In the genomic region with DNA sequence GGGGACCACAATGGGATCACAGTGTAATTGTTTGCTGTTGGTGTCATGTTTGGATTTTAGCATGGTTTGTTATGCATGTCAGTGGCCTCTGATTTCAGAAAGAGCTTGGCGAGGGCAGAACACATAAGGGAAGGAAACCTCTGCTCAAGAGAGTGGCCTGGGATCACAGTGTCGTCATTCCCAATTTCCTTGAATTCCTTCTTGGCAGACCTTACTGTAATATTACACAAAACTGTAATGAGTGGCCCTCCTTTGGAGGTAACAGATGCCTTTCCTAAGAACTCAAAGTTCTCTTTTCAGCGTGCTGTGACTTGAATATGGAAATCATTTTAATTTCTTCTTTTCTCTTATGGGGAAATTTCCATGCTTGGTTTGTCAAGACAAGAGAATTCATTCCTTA, we compare ENCODE assay signal across 2 cellular contexts.
TF ChIP-seq lines count a peak whose summit lies in the region.

No MANE protein-coding gene starts in this region.

TF ChIP-seq in liver, 16 proteins besides CTCF, POLR2A, EP300 and RAD21:
- TF ChIP-seq NR2F2 (IDR thresholded peaks at IDR 0.05) (peak; percentile 11), TAF1 (conservative IDR thresholded peaks at IDR 0.05) (no peak)

TF ChIP-seq in HepG2, 621 proteins besides CTCF, POLR2A, EP300 and RAD21:
- TF ChIP-seq, protein P1, sequence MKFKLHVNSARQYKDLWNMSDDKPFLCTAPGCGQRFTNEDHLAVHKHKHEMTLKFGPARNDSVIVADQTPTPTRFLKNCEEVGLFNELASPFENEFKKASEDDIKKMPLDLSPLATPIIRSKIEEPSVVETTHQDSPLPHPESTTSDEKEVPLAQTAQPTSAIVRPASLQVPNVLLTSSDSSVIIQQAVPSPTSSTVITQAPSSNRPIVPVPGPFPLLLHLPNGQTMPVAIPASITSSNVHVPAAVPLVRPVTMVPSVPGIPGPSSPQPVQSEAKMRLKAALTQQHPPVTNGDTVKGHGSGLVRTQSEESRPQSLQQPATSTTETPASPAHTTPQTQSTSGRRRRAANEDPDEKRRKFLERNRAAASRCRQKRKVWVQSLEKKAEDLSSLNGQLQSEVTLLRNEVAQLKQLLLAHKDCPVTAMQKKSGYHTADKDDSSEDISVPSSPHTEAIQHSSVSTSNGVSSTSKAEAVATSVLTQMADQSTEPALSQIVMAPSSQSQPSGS (CRISPR knock-in tag; IDR thresholded peaks at IDR 0.05) = no peak
- TF ChIP-seq, protein P2, sequence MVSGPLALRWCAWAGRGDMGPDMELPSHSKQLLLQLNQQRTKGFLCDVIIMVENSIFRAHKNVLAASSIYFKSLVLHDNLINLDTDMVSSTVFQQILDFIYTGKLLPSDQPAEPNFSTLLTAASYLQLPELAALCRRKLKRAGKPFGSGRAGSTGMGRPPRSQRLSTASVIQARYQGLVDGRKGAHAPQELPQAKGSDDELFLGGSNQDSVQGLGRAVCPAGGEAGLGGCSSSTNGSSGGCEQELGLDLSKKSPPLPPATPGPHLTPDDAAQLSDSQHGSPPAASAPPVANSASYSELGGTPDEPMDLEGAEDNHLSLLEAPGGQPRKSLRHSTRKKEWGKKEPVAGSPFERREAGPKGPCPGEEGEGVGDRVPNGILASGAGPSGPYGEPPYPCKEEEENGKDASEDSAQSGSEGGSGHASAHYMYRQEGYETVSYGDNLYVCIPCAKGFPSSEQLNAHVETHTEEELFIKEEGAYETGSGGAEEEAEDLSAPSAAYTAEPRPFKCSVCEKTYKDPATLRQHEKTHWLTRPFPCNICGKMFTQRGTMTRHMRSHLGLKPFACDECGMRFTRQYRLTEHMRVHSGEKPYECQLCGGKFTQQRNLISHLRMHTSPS (CRISPR knock-in tag; IDR thresholded peaks at IDR 0.05; ENCODE audit: low read depth) = no peak
- TF ChIP-seq, protein P3, sequence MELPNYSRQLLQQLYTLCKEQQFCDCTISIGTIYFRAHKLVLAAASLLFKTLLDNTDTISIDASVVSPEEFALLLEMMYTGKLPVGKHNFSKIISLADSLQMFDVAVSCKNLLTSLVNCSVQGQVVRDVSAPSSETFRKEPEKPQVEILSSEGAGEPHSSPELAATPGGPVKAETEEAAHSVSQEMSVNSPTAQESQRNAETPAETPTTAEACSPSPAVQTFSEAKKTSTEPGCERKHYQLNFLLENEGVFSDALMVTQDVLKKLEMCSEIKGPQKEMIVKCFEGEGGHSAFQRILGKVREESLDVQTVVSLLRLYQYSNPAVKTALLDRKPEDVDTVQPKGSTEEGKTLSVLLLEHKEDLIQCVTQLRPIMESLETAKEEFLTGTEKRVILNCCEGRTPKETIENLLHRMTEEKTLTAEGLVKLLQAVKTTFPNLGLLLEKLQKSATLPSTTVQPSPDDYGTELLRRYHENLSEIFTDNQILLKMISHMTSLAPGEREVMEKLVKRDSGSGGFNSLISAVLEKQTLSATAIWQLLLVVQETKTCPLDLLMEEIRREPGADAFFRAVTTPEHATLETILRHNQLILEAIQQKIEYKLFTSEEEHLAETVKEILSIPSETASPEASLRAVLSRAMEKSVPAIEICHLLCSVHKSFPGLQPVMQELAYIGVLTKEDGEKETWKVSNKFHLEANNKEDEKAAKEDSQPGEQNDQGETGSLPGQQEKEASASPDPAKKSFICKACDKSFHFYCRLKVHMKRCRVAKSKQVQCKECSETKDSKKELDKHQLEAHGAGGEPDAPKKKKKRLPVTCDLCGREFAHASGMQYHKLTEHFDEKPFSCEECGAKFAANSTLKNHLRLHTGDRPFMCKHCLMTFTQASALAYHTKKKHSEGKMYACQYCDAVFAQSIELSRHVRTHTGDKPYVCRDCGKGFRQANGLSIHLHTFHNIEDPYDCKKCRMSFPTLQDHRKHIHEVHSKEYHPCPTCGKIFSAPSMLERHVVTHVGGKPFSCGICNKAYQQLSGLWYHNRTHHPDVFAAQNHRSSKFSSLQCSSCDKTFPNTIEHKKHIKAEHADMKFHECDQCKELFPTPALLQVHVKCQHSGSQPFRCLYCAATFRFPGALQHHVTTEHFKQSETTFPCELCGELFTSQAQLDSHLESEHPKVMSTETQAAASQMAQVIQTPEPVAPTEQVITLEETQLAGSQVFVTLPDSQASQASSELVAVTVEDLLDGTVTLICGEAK (IDR thresholded peaks at IDR 0.05) = no peak
- TF ChIP-seq, protein P3 (CRISPR knock-in tag; IDR thresholded peaks at IDR 0.05) = no peak
- TF ChIP-seq NFE2L2 (IDR thresholded peaks at IDR 0.05; ENCODE audit: low read length) (no peak), RFXANK (CRISPR knock-in tag; IDR thresholded peaks at IDR 0.05) (no peak), SATB2 (CRISPR knock-in tag; IDR thresholded peaks at IDR 0.05) (no peak), CCAR2 (optimal IDR thresholded peaks at IDR 0.05; ENCODE audit: low read depth, low read length) (no peak), CHD4 (IDR thresholded peaks at IDR 0.05; ENCODE audit: borderline replicate concordance, low read length) (no peak), ZFAT (CRISPR knock-in tag; conservative IDR thresholded peaks at IDR 0.05) (no peak), NFE2L1 (CRISPR knock-in tag; IDR thresholded peaks at IDR 0.05; ENCODE audit: borderline replicate concordance) (no peak), ZNF10 (CRISPR knock-in tag; IDR thresholded peaks at IDR 0.05; ENCODE audit: borderline replicate concordance, low read depth) (no peak), NCOA5 (CRISPR knock-in tag; IDR thresholded peaks at IDR 0.05) (no peak), MEF2D (CRISPR knock-in tag; IDR thresholded peaks at IDR 0.05) (no peak), FOXJ3 (CRISPR knock-in tag; IDR thresholded peaks at IDR 0.05; ENCODE audit: borderline replicate concordance) (no peak), MIER2 (CRISPR knock-in tag; IDR thresholded peaks at IDR 0.05) (no peak), GATAD1 (CRISPR knock-in tag; IDR thresholded peaks at IDR 0.05) (no peak)
- TF ChIP-seq, protein P4, sequence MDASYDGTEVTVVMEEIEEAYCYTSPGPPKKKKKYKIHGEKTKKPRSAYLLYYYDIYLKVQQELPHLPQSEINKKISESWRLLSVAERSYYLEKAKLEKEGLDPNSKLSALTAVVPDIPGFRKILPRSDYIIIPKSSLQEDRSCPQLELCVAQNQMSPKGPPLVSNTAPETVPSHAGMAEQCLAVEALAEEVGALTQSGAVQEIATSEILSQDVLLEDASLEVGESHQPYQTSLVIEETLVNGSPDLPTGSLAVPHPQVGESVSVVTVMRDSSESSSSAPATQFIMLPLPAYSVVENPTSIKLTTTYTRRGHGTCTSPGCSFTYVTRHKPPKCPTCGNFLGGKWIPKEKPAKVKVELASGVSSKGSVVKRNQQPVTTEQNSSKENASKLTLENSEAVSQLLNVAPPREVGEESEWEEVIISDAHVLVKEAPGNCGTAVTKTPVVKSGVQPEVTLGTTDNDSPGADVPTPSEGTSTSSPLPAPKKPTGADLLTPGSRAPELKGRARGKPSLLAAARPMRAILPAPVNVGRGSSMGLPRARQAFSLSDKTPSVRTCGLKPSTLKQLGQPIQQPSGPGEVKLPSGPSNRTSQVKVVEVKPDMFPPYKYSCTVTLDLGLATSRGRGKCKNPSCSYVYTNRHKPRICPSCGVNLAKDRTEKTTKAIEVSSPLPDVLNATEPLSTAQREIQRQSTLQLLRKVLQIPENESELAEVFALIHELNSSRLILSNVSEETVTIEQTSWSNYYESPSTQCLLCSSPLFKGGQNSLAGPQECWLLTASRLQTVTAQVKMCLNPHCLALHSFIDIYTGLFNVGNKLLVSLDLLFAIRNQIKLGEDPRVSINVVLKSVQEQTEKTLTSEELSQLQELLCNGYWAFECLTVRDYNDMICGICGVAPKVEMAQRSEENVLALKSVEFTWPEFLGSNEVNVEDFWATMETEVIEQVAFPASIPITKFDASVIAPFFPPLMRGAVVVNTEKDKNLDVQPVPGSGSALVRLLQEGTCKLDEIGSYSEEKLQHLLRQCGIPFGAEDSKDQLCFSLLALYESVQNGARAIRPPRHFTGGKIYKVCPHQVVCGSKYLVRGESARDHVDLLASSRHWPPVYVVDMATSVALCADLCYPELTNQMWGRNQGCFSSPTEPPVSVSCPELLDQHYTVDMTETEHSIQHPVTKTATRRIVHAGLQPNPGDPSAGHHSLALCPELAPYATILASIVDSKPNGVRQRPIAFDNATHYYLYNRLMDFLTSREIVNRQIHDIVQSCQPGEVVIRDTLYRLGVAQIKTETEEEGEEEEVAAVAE (CRISPR knock-in tag; IDR thresholded peaks at IDR 0.05; ENCODE audit: borderline replicate concordance) = no peak
- TF ChIP-seq, protein P5, sequence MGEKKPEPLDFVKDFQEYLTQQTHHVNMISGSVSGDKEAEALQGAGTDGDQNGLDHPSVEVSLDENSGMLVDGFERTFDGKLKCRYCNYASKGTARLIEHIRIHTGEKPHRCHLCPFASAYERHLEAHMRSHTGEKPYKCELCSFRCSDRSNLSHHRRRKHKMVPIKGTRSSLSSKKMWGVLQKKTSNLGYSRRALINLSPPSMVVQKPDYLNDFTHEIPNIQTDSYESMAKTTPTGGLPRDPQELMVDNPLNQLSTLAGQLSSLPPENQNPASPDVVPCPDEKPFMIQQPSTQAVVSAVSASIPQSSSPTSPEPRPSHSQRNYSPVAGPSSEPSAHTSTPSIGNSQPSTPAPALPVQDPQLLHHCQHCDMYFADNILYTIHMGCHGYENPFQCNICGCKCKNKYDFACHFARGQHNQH (CRISPR knock-in tag; IDR thresholded peaks at IDR 0.05) = no peak
- TF ChIP-seq, protein P6, sequence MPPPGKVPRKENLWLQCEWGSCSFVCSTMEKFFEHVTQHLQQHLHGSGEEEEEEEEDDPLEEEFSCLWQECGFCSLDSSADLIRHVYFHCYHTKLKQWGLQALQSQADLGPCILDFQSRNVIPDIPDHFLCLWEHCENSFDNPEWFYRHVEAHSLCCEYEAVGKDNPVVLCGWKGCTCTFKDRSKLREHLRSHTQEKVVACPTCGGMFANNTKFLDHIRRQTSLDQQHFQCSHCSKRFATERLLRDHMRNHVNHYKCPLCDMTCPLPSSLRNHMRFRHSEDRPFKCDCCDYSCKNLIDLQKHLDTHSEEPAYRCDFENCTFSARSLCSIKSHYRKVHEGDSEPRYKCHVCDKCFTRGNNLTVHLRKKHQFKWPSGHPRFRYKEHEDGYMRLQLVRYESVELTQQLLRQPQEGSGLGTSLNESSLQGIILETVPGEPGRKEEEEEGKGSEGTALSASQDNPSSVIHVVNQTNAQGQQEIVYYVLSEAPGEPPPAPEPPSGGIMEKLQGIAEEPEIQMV (CRISPR knock-in tag; IDR thresholded peaks at IDR 0.05; ENCODE audit: low read depth) = no peak
